In genomic region chr2:160309585-160309984, GRCh38 we compare ENCODE assay signal across 11 cellular contexts.
A peak's percentile ranks its signal among the peaks of the same experiment; 100 is the strongest.
DNase-seq lines count a peak whose midpoint lies in the region; ATAC-seq and TF ChIP-seq lines count a peak whose summit lies in the region.
"Had no signal": no experiment of that assay in that cellular context is flagged by ENCODE, and none has a peak within 500 bp of the region (broad histone marks: within the 10 kb centered on the region; RNA-seq: fewer than 3 reads in every experiment).

No MANE protein-coding gene starts in this region.

- no peak overlapping the region for H2AK5ac ChIP-seq in trophoblast cell (ENCODE audit: low read length)

- H2BK5ac ChIP-seq in trophoblast cell (ENCODE audit: low read depth, low read length, poor library complexity) = peak overlapping the region; percentile 6

- H2AFZ ChIP-seq in trophoblast cell (ENCODE audit: insufficient read depth, low read length, poor library complexity) = no peak overlapping the region

- H3K79me1 ChIP-seq in trophoblast cell (ENCODE audit: low read length) = peaks cover 2% of the 10 kb centered on the region

- no peak overlapping the region for H3K23ac ChIP-seq in trophoblast cell (ENCODE audit: low read length)

- intact Hi-C loops in esophagus squamous epithelium (cut with DNase I) = no loop called here

- H3K14ac ChIP-seq in trophoblast cell (ENCODE audit: low read length) = no peak overlapping the region

- H2BK120ac ChIP-seq in trophoblast cell (ENCODE audit: insufficient read depth, low read length, poor library complexity) = no peak overlapping the region

- H4K8ac ChIP-seq in trophoblast cell (ENCODE audit: low read depth, low read length) = peak overlapping the region; percentile 36

- H4K12ac ChIP-seq in trophoblast cell (ENCODE audit: low read depth, low read length) = no peak overlapping the region

- H3K4ac ChIP-seq in trophoblast cell (ENCODE audit: low read depth, low read length) = peak overlapping the region; percentile 9

- no peak overlapping the region for H2BK12ac ChIP-seq in trophoblast cell (ENCODE audit: low read length)

- H3K4me2 ChIP-seq in trophoblast cell (ENCODE audit: low read length) = no peak overlapping the region

- peak; percentile 81 for DNase-seq in EL
- DNase-seq in RPMI7951 (ENCODE audit: low read depth) = peak; percentile 72
- DNase-seq in fibroblast of gingiva (ENCODE audit: low read depth) = peak; percentile 29
- no peak for DNase-seq in trophoblast cell
- DNase-seq in esophagus squamous epithelium (lab: John Stamatoyannopoulos, UW) = no peak
- no peak for DNase-seq in C1 segment of cervical spinal cord (lab: John Stamatoyannopoulos, UW)
- DNase-seq: activated T-cell treated with anti-CD3 and anti-CD28 coated beads for 4 hours, SW 1271 had no signal

- H3K27ac ChIP-seq in trophoblast cell (ENCODE audit: low read depth, low read length) (peak overlapping the region; percentile 57), esophagus squamous epithelium (no peak overlapping the region)
- H3K27ac ChIP-seq: suprapubic skin had no signal

- H3K4me3 ChIP-seq in trophoblast cell (ENCODE audit: low read depth, low read length) (no peak overlapping the region), esophagus squamous epithelium (no peak overlapping the region)
- H3K4me3 ChIP-seq: skin epidermis, suprapubic skin had no signal

- H3K9me3 ChIP-seq in trophoblast cell (ENCODE audit: insufficient read depth, low read depth, low read length) (no peaks in the 10 kb centered on the region), esophagus squamous epithelium (no peaks in the 10 kb centered on the region)
- H3K9me3 ChIP-seq: suprapubic skin had no signal

- H3K27me3 ChIP-seq in trophoblast cell (ENCODE audit: insufficient read depth, low read length) (no peaks in the 10 kb centered on the region), esophagus squamous epithelium (no peaks in the 10 kb centered on the region)
- H3K27me3 ChIP-seq: suprapubic skin had no signal

- H3K9ac ChIP-seq in trophoblast cell (ENCODE audit: low read length) = no peak overlapping the region

- ATAC-seq in HG02973 (IDR thresholded peaks at IDR 0.05; ENCODE audit: unreplicated experiment) = no peak

- H3K36me3 ChIP-seq in trophoblast cell (ENCODE audit: control insufficient read depth in 1 of 2, insufficient read depth in 2 of 2, low read length in 2 of 2) (peaks cover 4 to 11% of the 10 kb centered on the region in 2 experiments), esophagus squamous epithelium (peaks cover 0 to 49% (median 5%) of the 10 kb centered on the region in 3 donors)

- H3K18ac ChIP-seq in trophoblast cell (ENCODE audit: low read length) = no peak overlapping the region

- H3K79me2 ChIP-seq in trophoblast cell (ENCODE audit: control insufficient read depth, insufficient read depth, low read length, poor library complexity) = no peaks in the 10 kb centered on the region

- no peak for TF ChIP-seq POLR2A in esophagus squamous epithelium (IDR thresholded peaks at IDR 0.05)

- TF ChIP-seq CTCF in esophagus squamous epithelium (IDR thresholded peaks at IDR 0.05) = no peak

- H3K4me1 ChIP-seq in trophoblast cell (ENCODE audit: control insufficient read depth in 1 of 2, insufficient read depth in 2 of 2, low read length in 2 of 2) = peaks cover 5 to 11% of the 10 kb centered on the region in 2 experiments
- peaks cover 0 to 12% (median 0%) of the 10 kb centered on the region in 3 donors for H3K4me1 ChIP-seq in esophagus squamous epithelium
- H3K4me1 ChIP-seq: suprapubic skin had no signal

- H4K91ac ChIP-seq in trophoblast cell (ENCODE audit: low read depth, low read length) = no peak overlapping the region

Comparison
In these comparisons a context has a peak if more than half of its experiments do, and no peak if none do; other contexts are left out.
1. DNase-seq: peak in EL (single experiment), RPMI7951 (single experiment) and fibroblast of gingiva (single experiment); none in trophoblast cell (0 of 2), esophagus squamous epithelium (single experiment) and C1 segment of cervical spinal cord (0 of 14).